18 cellular contexts compared by ENCODE assay signal in the genomic region with DNA sequence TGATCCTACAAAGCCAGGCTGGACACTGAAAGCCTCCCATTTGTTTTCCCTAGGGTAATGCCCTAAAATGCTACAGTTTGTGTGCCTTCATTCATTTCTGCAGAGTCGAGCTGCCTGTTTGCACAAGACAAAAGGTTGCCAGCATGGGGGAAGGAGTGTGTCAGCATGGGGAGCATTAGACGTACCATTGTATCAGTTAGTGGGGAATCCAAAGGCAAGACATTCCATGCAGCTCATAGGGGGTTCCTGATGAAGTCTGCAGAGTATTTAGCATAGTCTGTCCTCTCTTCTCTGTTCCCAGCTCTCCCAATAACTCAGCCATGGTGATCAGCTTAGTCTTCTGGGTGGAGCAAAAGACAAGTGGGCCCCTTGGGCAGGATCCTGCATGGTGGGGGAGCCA.
"Had no signal": no experiment of that assay in that cellular context is flagged by ENCODE, and none has a peak within 500 bp of the region (broad histone marks: within the 10 kb centered on the region; RNA-seq: fewer than 3 reads in every experiment).

No MANE protein-coding gene starts in this region.

- H3K9me3 ChIP-seq: gastrocnemius medialis, lower lobe of right lung, thoracic aorta had no signal

- H3K27ac ChIP-seq: gastrocnemius medialis, lower lobe of right lung, thoracic aorta, WERI-Rb-1 had no signal

- H3K4me3 ChIP-seq: gastrocnemius medialis, lower lobe of right lung, smooth muscle cell, thoracic aorta had no signal

- H3K27me3 ChIP-seq: gastrocnemius medialis had no signal

- H3K36me3 Mint-ChIP-seq: activated naive CD8-positive, alpha-beta T cell treated with anti-CD3 and anti-CD28 coated beads, Interleukin-2, amount 10 ng/mL, durations not matched to agents 7 days and 5 days; brain; stimulated activated effector memory CD8-positive, alpha-beta T cell treated with anti-CD3 and anti-CD28 coated beads, Interleukin-12 subunit alpha, Interleukin-12 subunit beta, amount 100 ng/mL, for 72 hours had no signal

- H3K9me3 Mint-ChIP-seq: brain had no signal

- H3K27me3 Mint-ChIP-seq: activated naive CD8-positive, alpha-beta T cell treated with anti-CD3 and anti-CD28 coated beads, Interleukin-2, amount 10 ng/mL, durations not matched to agents 7 days and 5 days; brain had no signal

- H3K36me3 ChIP-seq: gastrocnemius medialis, lower lobe of right lung, thoracic aorta, WERI-Rb-1 had no signal

- DNase-seq: activated CD4-positive, alpha-beta T cell treated with anti-CD3 and anti-CD28 coated beads, Interleukin-2, amount 50 U/mL, for 4 hours; activated naive CD8-positive, alpha-beta T cell treated with anti-CD3 and anti-CD28 coated beads, Interleukin-2, amount 10 ng/mL, durations not matched to agents 7 days and 5 days; caudate nucleus; gastrocnemius medialis; head of caudate nucleus; islet precursor cell; lower lobe of right lung; natural killer cell; stimulated activated CD4-positive, alpha-beta T cell treated with anti-CD3 and anti-CD28 coated beads, Interleukin-4, amount 100 ng/mL, for 24 hours; SW 1271; T-helper 2 cell; WERI-Rb-1 had no signal

- H3K4me3 Mint-ChIP-seq: activated naive CD8-positive, alpha-beta T cell treated with anti-CD3 and anti-CD28 coated beads, Interleukin-2, amount 10 ng/mL, durations not matched to agents 7 days and 5 days; activated T-helper 1 cell treated with anti-CD3 and anti-CD28 coated beads, Interleukin-12 subunit alpha, Interleukin-12 subunit beta, Interleukin-2, Interleukin-4 antibody, amounts not matched to agents 30 ng/mL and 10 ng/mL and 1 ng/mL, durations not matched to agents 14 hours and 24 hours and 36 hours; brain; natural killer cell; stimulated activated effector memory CD8-positive, alpha-beta T cell treated with anti-CD3 and anti-CD28 coated beads, Interleukin-12 subunit alpha, Interleukin-12 subunit beta, amount 100 ng/mL, for 72 hours had no signal

- H3K27ac Mint-ChIP-seq: activated naive CD8-positive, alpha-beta T cell treated with anti-CD3 and anti-CD28 coated beads, Interleukin-2, amount 10 ng/mL, durations not matched to agents 7 days and 5 days; activated T-helper 1 cell treated with anti-CD3 and anti-CD28 coated beads, Interleukin-12 subunit alpha, Interleukin-12 subunit beta, Interleukin-2, Interleukin-4 antibody, amounts not matched to agents 30 ng/mL and 10 ng/mL and 1 ng/mL, durations not matched to agents 14 hours and 24 hours and 36 hours; brain; natural killer cell; stimulated activated effector memory CD8-positive, alpha-beta T cell treated with anti-CD3 and anti-CD28 coated beads, Interleukin-12 subunit alpha, Interleukin-12 subunit beta, amount 100 ng/mL, for 72 hours had no signal

- H3K4me1 Mint-ChIP-seq: activated naive CD8-positive, alpha-beta T cell treated with anti-CD3 and anti-CD28 coated beads, Interleukin-2, amount 10 ng/mL, durations not matched to agents 7 days and 5 days; brain; natural killer cell; stimulated activated effector memory CD8-positive, alpha-beta T cell treated with anti-CD3 and anti-CD28 coated beads, Interleukin-12 subunit alpha, Interleukin-12 subunit beta, amount 100 ng/mL, for 72 hours had no signal

- ATAC-seq: gastrocnemius medialis; lower lobe of right lung; natural killer cell; sciatic nerve; stimulated activated effector memory CD8-positive, alpha-beta T cell treated with anti-CD3 and anti-CD28 coated beads, Interleukin-12 subunit alpha, Interleukin-12 subunit beta, amount 100 ng/mL, for 72 hours had no signal

- H3K4me1 ChIP-seq: gastrocnemius medialis, lower lobe of right lung had no signal

- H3K4me2 ChIP-seq: smooth muscle cell had no signal
